In genomic region chr2:392921-393270, GRCh38 we compare ENCODE assay signal across 18 cellular contexts.
"Had no signal": no experiment of that assay in that cellular context is flagged by ENCODE, and none has a peak within 500 bp of the region (broad histone marks: within the 10 kb centered on the region; RNA-seq: fewer than 3 reads in every experiment).

No MANE protein-coding gene starts in this region.

- H3K36me3 Mint-ChIP-seq: activated naive CD4-positive, alpha-beta T cell treated with anti-CD3 and anti-CD28 coated beads, Interleukin-2, amount 50 U/mL, for 24 hours; WTC11 had no signal

- DNase-seq: activated CD4-positive, alpha-beta T cell treated with anti-CD3 and anti-CD28 coated beads for 4 hours; activated CD8-positive, alpha-beta memory T cell treated with anti-CD3 and anti-CD28 coated beads, Interleukin-2, amount 50 U/mL, for 4 hours; activated CD8-positive, alpha-beta T cell treated with anti-CD3 and anti-CD28 coated beads, Interleukin-2, amount 10 ng/mL, durations not matched to agents 7 days and 5 days; activated effector memory CD4-positive, alpha-beta T cell treated with Interleukin-2 at 50 U/mL for 16 hours; activated T-cell treated with anti-CD3 and anti-CD28 coated beads, Interleukin-2, amount 50 U/mL, for 4 hours; dermis blood vessel endothelial cell; effector memory CD4-positive, alpha-beta T cell; foreskin fibroblast; left cardiac atrium; nephron progenitor cell; retina; stimulated activated CD4-positive, alpha-beta T cell treated with anti-CD3 and anti-CD28 coated beads, Interleukin-1b, Interleukin-23, amount 100 ng/mL, for 48 hours; stimulated activated CD8-positive, alpha-beta memory T cell treated with anti-CD3 and anti-CD28 coated beads, Interleukin-4, amount 100 ng/mL, for 48 hours; tibial artery had no signal

- H3K36me3 ChIP-seq: cardiac muscle cell, tibial artery, vagina had no signal

- H3K27ac Mint-ChIP-seq: activated CD8-positive, alpha-beta T cell treated with anti-CD3 and anti-CD28 coated beads, Interleukin-2, amount 10 ng/mL, durations not matched to agents 7 days and 5 days; activated naive CD4-positive, alpha-beta T cell treated with anti-CD3 and anti-CD28 coated beads, Interleukin-2, amount 50 U/mL, for 24 hours; nephron progenitor cell; WTC11 had no signal

- H3K27ac ChIP-seq: cardiac muscle cell, tibial artery, vagina had no signal

- H3K27me3 Mint-ChIP-seq: activated naive CD4-positive, alpha-beta T cell treated with anti-CD3 and anti-CD28 coated beads, Interleukin-2, amount 50 U/mL, for 24 hours had no signal

- H3K27me3 ChIP-seq: cardiac muscle cell, tibial artery, vagina had no signal

- H3K4me3 ChIP-seq: cardiac muscle cell, tibial artery, vagina had no signal

- H3K4me3 Mint-ChIP-seq: activated CD8-positive, alpha-beta T cell treated with anti-CD3 and anti-CD28 coated beads, Interleukin-2, amount 10 ng/mL, durations not matched to agents 7 days and 5 days; activated naive CD4-positive, alpha-beta T cell treated with anti-CD3 and anti-CD28 coated beads, Interleukin-2, amount 50 U/mL, for 24 hours; activated T-cell treated with anti-CD3 and anti-CD28 coated beads, Interleukin-2, amount 50 U/mL, for 4 hours; nephron progenitor cell; WTC11 had no signal

- H3K4me1 Mint-ChIP-seq: WTC11 had no signal

- H3K9me3 Mint-ChIP-seq: activated naive CD4-positive, alpha-beta T cell treated with anti-CD3 and anti-CD28 coated beads, Interleukin-2, amount 50 U/mL, for 24 hours; activated T-cell treated with anti-CD3 and anti-CD28 coated beads, Interleukin-2, amount 50 U/mL, for 4 hours had no signal

- H3K9me3 ChIP-seq: tibial artery, vagina had no signal

- H3K4me1 ChIP-seq: vagina had no signal

- ATAC-seq: activated CD8-positive, alpha-beta T cell treated with anti-CD3 and anti-CD28 coated beads, Interleukin-2, amount 10 ng/mL, durations not matched to agents 7 days and 5 days; activated T-cell treated with anti-CD3 and anti-CD28 coated beads, Interleukin-2, amount 50 U/mL, for 4 hours; left cardiac atrium; WTC11 had no signal
